Comparison of ENCODE assay signal across 23 cellular contexts in genomic region chr1:41983451-41983850, GRCh38.
A peak's percentile ranks its signal among the peaks of the same experiment; 100 is the strongest.
DNase-seq lines count a peak whose midpoint lies in the region; FAIRE-seq and TF ChIP-seq lines count a peak whose summit lies in the region.
"Had no signal": no experiment of that assay in that cellular context is flagged by ENCODE, and none has a peak within 500 bp of the region (broad histone marks: within the 10 kb centered on the region; RNA-seq: fewer than 3 reads in every experiment).

No MANE protein-coding gene starts in this region.

- H3K36me3 ChIP-seq in bronchial epithelial cell (ENCODE audit: control insufficient read depth, insufficient read depth, low read length) (no peaks in the 10 kb centered on the region), vagina (no peaks in the 10 kb centered on the region)

- intact Hi-C loops in vagina (cut with DNase I) = no loop called here

- H3K27me3 ChIP-seq in bronchial epithelial cell (ENCODE audit: control insufficient read depth, insufficient read depth, low read length) (no peaks in the 10 kb centered on the region), vagina (no peaks in the 10 kb centered on the region)

- FAIRE-seq in bronchial epithelial cell (lab: Jason Lieb, UNC) = no peak

- no peak for TF ChIP-seq CTCF in bronchial epithelial cell (IDR thresholded peaks at IDR 0.05; ENCODE audit: insufficient read depth, low read length, severe bottlenecking)
- TF ChIP-seq CTCF in vagina (IDR thresholded peaks at IDR 0.05) = no peak

- H3K4me3 ChIP-seq in bronchial epithelial cell (ENCODE audit: low read depth, low read length) = no peak overlapping the region
- H3K4me3 ChIP-seq in vagina = no peak overlapping the region

- no peaks in the 10 kb centered on the region for H3K9me3 ChIP-seq in vagina
- H3K9me3 ChIP-seq: SK-N-SH had no signal

- no peaks in the 10 kb centered on the region for H3K4me1 ChIP-seq in vagina

- H3K27ac ChIP-seq in vagina = no peak overlapping the region
- H3K27ac ChIP-seq in caudate nucleus (ENCODE audit: low read depth, low read length) = no peak overlapping the region
- H3K27ac ChIP-seq: 22Rv1, RWPE1 had no signal

- no peak for TF ChIP-seq POLR2A in vagina (IDR thresholded peaks at IDR 0.05)

- DNase-seq in DMS53 (lab: John Stamatoyannopoulos, UW) (peak; percentile 17), DMS53 treated with DMSO at 0.1 percent for 48 hours (lab: John Stamatoyannopoulos, UW; ENCODE audit: unreplicated experiment) (no peak), M059J (ENCODE audit: low read depth) (peak; percentile 54), bronchial epithelial cell (ENCODE audit: low read depth) (peak; percentile 15), vagina (ENCODE audit: extremely low spot score in 2 of 2) (peak; percentile 11 to 16), NCI-H1105 treated with DMSO at 0.1 percent for 48 hours (lab: John Stamatoyannopoulos, UW) (no peak), caudate nucleus (lab: John Stamatoyannopoulos, UW) (no peak), RPMI8226 (no peak)
- DNase-seq: AML-193; C1 segment of cervical spinal cord; Calu3; CD8-positive, alpha-beta T cell; Kasumi-1; MM.1S; NCI-H1048; NCI-H1436; NCI-H2029; NCI-H446 treated with DMSO at 0.1 percent for 48 hours; NCI-H526 treated with DMSO at 0.1 percent for 48 hours; SIG-M5; SK-N-SH had no signal

Comparison
In these comparisons a context has a peak if more than half of its experiments do, and no peak if none do; other contexts are left out.
1. DNase-seq: peak in DMS53 (single experiment), M059J (single experiment), bronchial epithelial cell (single experiment) and vagina (2 of 2); none in DMS53 treated with DMSO at 0.1 percent for 48 hours (single experiment), NCI-H1105 treated with DMSO at 0.1 percent for 48 hours (single experiment), caudate nucleus (0 of 61) and RPMI8226 (single experiment).